ENCODE assay signal across 33 cellular contexts in the genomic region with DNA sequence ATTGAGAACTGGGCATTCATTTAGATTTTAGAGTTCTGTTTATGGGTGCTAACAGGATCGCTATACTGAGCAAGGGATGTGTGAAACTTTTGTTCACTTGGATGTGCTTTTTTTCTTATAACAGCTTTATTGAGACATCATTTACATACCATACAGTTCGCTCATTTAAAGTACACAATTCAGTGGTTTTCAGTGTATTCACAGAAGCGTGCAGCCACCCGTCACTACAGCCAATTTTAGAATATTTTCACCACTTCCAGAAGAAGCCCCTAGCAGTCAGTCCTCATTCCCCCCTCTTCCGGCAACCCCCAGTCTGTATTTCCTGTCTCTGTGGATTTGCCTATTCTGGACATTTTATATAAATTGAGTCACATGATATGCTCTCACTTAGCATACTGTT. TPM values are rescaled to one million over a fixed set of nuclear protein-coding genes. Genes with fewer than 3 reads are reported as not detected.
DNase-seq lines count a peak whose midpoint lies in the region; ATAC-seq and TF ChIP-seq lines count a peak whose summit lies in the region.
"Had no signal": no experiment of that assay in that cellular context is flagged by ENCODE, and none has a peak within 500 bp of the region (broad histone marks: within the 10 kb centered on the region; RNA-seq: fewer than 3 reads in every experiment).

No MANE protein-coding gene starts in this region.

- intact Hi-C loops in natural killer cell (cut with micrococcal nuclease) (no loop called here), heart right ventricle (cut with DNase I) (no loop called here)

- WGBS in heart right ventricle, 2 donors, result 94 to 98% methylated on average over 5 of the region's 5 CpGs

- H3K27me3 Mint-ChIP-seq in progenitor cell of endocrine pancreas, result no peaks in the 10 kb centered on the region
- no peaks in the 10 kb centered on the region for H3K27me3 Mint-ChIP-seq in natural killer cell (ENCODE audit: low read depth in 2 of 2)
- H3K27me3 Mint-ChIP-seq: activated CD4-positive, alpha-beta memory T cell treated with anti-CD3 and anti-CD28 coated beads, Interleukin-2, amount 10 ng/mL, durations not matched to agents 7 days and 5 days; naive thymus-derived CD4-positive, alpha-beta T cell had no signal

- H3F3A ChIP-seq in DOHH2 (ENCODE audit: control insufficient read depth, insufficient read depth), result peaks cover 18% of the 10 kb centered on the region

- CTCF ChIA-PET in HEK293T (lab: Yijun Ruan, JAX), result interaction anchor here (0.6 to 1.7 kb wide), 2 partner anchors 52 to 141 kb away, joined by 3 to 4 read pairs; no protein-coding TSS in a partner anchor

- peak overlapping the region; percentile 90 for H3K4me2 ChIP-seq in DOHH2 (ENCODE audit: low read length)
- H3K4me2 ChIP-seq: KMS-11, SK-N-SH had no signal

- H3K9me2 ChIP-seq in DOHH2 (replicated peaks; ENCODE audit: control insufficient read depth, low read length), result no peaks in the 10 kb centered on the region
- H3K9me2 ChIP-seq: SK-N-SH had no signal

- no peaks in the 10 kb centered on the region for H3K9me3 Mint-ChIP-seq in progenitor cell of endocrine pancreas (ENCODE audit: low read depth)
- no peaks in the 10 kb centered on the region for H3K9me3 Mint-ChIP-seq in natural killer cell
- H3K9me3 Mint-ChIP-seq: activated CD4-positive, alpha-beta memory T cell treated with anti-CD3 and anti-CD28 coated beads, Interleukin-2, amount 10 ng/mL, durations not matched to agents 7 days and 5 days; activated naive CD4-positive, alpha-beta T cell treated with anti-CD3 and anti-CD28 coated beads, Interleukin-2, amount 50 U/mL, for 72 hours; CD14-positive monocyte; immature natural killer cell; naive thymus-derived CD4-positive, alpha-beta T cell; T-helper 1 cell treated with Interleukin-12 subunit alpha and Interleukin-12 subunit beta and Interleukin-4 antibody, amounts not matched to agents 30 μg/mL and 1 μg/mL, for 36 hours had no signal

- ATAC-seq in RWPE2 (ENCODE audit: low read depth) (peak; percentile 51), natural killer cell (no peak), heart right ventricle (no peak)
- ATAC-seq: activated CD4-positive, CD25-positive, alpha-beta regulatory T cell treated with anti-CD3 and anti-CD28 coated beads, Interleukin-2, amount 50 U/mL, for 24 hours; activated naive CD4-positive, alpha-beta T cell treated with anti-CD3 and anti-CD28 coated beads, Interleukin-2, amount 50 U/mL, for 72 hours; gastrocnemius medialis; naive thymus-derived CD4-positive, alpha-beta T cell had no signal

- H3K4me1 ChIP-seq in DOHH2 (ENCODE audit: control insufficient read depth, low read length), result peaks cover 47% of the 10 kb centered on the region
- peaks cover 6% of the 10 kb centered on the region for H3K4me1 ChIP-seq in RWPE2 (ENCODE audit: insufficient read depth, poor library complexity, severe bottlenecking)
- peaks cover 0 to 3% (median 0%) of the 10 kb centered on the region in 9 donors for H3K4me1 ChIP-seq in heart right ventricle
- H3K4me1 ChIP-seq: gastrocnemius medialis, left lung had no signal

- no peak for TF ChIP-seq CTCF in DOHH2 (IDR thresholded peaks at IDR 0.05; ENCODE audit: low read depth, low read length, poor library complexity, severe bottlenecking)
- TF ChIP-seq CTCF in RWPE2 (IDR thresholded peaks at IDR 0.05; ENCODE audit: poor library complexity, severe bottlenecking), result no peak
- no peak for TF ChIP-seq CTCF in progenitor cell of endocrine pancreas (IDR thresholded peaks at IDR 0.05; ENCODE audit: unreplicated experiment)
- TF ChIP-seq CTCF in natural killer cell (IDR thresholded peaks at IDR 0.05), result no peak
- no peak for TF ChIP-seq CTCF in heart right ventricle (IDR thresholded peaks at IDR 0.05)

- no peaks in the 10 kb centered on the region for H3K36me3 ChIP-seq in DOHH2 (ENCODE audit: control insufficient read depth, low read length)
- H3K36me3 ChIP-seq in RWPE2 (ENCODE audit: low read depth), result 0 out of 2 replicates have a peak, but pooled peaks cover 3% of the 10 kb centered on the region
- H3K36me3 ChIP-seq in heart right ventricle, result peaks cover 0 to 55% (median 3%) of the 10 kb centered on the region in 9 donors
- H3K36me3 ChIP-seq: gastrocnemius medialis, right atrium auricular region had no signal

- no peak overlapping the region for H3K4me3 Mint-ChIP-seq in progenitor cell of endocrine pancreas (ENCODE audit: low read depth)
- no peak overlapping the region for H3K4me3 Mint-ChIP-seq in natural killer cell
- H3K4me3 Mint-ChIP-seq: activated CD4-positive, alpha-beta memory T cell treated with anti-CD3 and anti-CD28 coated beads, Interleukin-2, amount 10 ng/mL, durations not matched to agents 7 days and 5 days; CD14-positive monocyte; immature natural killer cell; naive thymus-derived CD4-positive, alpha-beta T cell; T-helper 1 cell treated with Interleukin-12 subunit alpha and Interleukin-12 subunit beta and Interleukin-4 antibody, amounts not matched to agents 30 μg/mL and 1 μg/mL, for 36 hours had no signal

- H3K79me2 ChIP-seq in DOHH2 (ENCODE audit: control insufficient read depth, low read length), result no peaks in the 10 kb centered on the region

- H3K27ac ChIP-seq in DOHH2 (ENCODE audit: low read depth, low read length) (peak overlapping the region; percentile 92), RWPE2 (ENCODE audit: poor library complexity, severe bottlenecking) (no peak overlapping the region), heart right ventricle (no peak overlapping the region)
- H3K27ac ChIP-seq: gastrocnemius medialis, KMS-11, left lung, right atrium auricular region had no signal

- H4K20me1 ChIP-seq in DOHH2 (ENCODE audit: control insufficient read depth, insufficient read depth, low read depth, low read length), result no peaks in the 10 kb centered on the region

- POLR2A ChIA-PET in HEK293T (lab: Yijun Ruan, JAX), result no interaction called here

- peaks cover 10% of the 10 kb centered on the region for H3K36me3 Mint-ChIP-seq in progenitor cell of endocrine pancreas (ENCODE audit: insufficient read depth)
- no peaks in the 10 kb centered on the region for H3K36me3 Mint-ChIP-seq in natural killer cell
- H3K36me3 Mint-ChIP-seq: activated naive CD4-positive, alpha-beta T cell treated with anti-CD3 and anti-CD28 coated beads, Interleukin-2, amount 50 U/mL, for 72 hours had no signal

- peak overlapping the region; percentile 71 for H3K4me3 ChIP-seq in DOHH2 (ENCODE audit: low read length)
- H3K4me3 ChIP-seq in RWPE2 (ENCODE audit: severe bottlenecking), result no peak overlapping the region
- H3K4me3 ChIP-seq in heart right ventricle, result no peak overlapping the region
- H3K4me3 ChIP-seq: gastrocnemius medialis, left lung, right atrium auricular region had no signal

- H3K4me1 Mint-ChIP-seq in progenitor cell of endocrine pancreas (ENCODE audit: low read depth) (peaks cover 6% of the 10 kb centered on the region), natural killer cell (no peaks in the 10 kb centered on the region)
- H3K4me1 Mint-ChIP-seq: activated CD4-positive, alpha-beta memory T cell treated with anti-CD3 and anti-CD28 coated beads, Interleukin-2, amount 10 ng/mL, durations not matched to agents 7 days and 5 days; CD14-positive monocyte; immature natural killer cell; naive thymus-derived CD4-positive, alpha-beta T cell had no signal

- no peaks in the 10 kb centered on the region for H3K9me3 ChIP-seq in DOHH2 (ENCODE audit: control insufficient read depth, insufficient read depth, low read length)
- H3K9me3 ChIP-seq in RWPE2 (ENCODE audit: severe bottlenecking), result no peaks in the 10 kb centered on the region
- no peaks in the 10 kb centered on the region for H3K9me3 ChIP-seq in heart right ventricle
- H3K9me3 ChIP-seq: gastrocnemius medialis, left lung, right atrium auricular region, SK-N-SH had no signal

- H3K27me3 ChIP-seq in DOHH2 (ENCODE audit: control insufficient read depth, low read length) (no peaks in the 10 kb centered on the region), RWPE2 (ENCODE audit: insufficient read depth, poor library complexity, severe bottlenecking) (no peaks in the 10 kb centered on the region), heart right ventricle (no peaks in the 10 kb centered on the region)
- H3K27me3 ChIP-seq: gastrocnemius medialis, left lung, right atrium auricular region had no signal

- H3K27ac Mint-ChIP-seq in progenitor cell of endocrine pancreas, result peak overlapping the region; percentile 31
- no peak overlapping the region for H3K27ac Mint-ChIP-seq in natural killer cell
- H3K27ac Mint-ChIP-seq: activated CD4-positive, alpha-beta memory T cell treated with anti-CD3 and anti-CD28 coated beads, Interleukin-2, amount 10 ng/mL, durations not matched to agents 7 days and 5 days; activated naive CD4-positive, alpha-beta T cell treated with anti-CD3 and anti-CD28 coated beads, Interleukin-2, amount 50 U/mL, for 72 hours; CD14-positive monocyte; immature natural killer cell; naive thymus-derived CD4-positive, alpha-beta T cell; T-helper 1 cell treated with Interleukin-12 subunit alpha and Interleukin-12 subunit beta and Interleukin-4 antibody, amounts not matched to agents 30 μg/mL and 1 μg/mL, for 36 hours had no signal

- no peak for DNase-seq in RWPE2 (ENCODE audit: low spot score)
- DNase-seq in foreskin melanocyte, result peak; percentile 69
- DNase-seq in progenitor cell of endocrine pancreas (ENCODE audit: low spot score, unreplicated experiment), result no peak
- no peak for DNase-seq in EL
- DNase-seq in natural killer cell, result no peak
- no peak for DNase-seq in HEK293T (ENCODE audit: extremely low spot score)
- no peak for DNase-seq in heart right ventricle
- DNase-seq: ACHN; activated CD4-positive, alpha-beta memory T cell treated with anti-CD3 and anti-CD28 coated beads, Interleukin-2, amount 10 ng/mL, durations not matched to agents 7 days and 5 days; cortex of kidney; gastrocnemius medialis; GOT3; immature natural killer cell; midbrain; naive thymus-derived CD4-positive, alpha-beta T cell; NCI-H1417 treated with DMSO at 0.1 percent for 48 hours; NCI-H2081; NCI-H345; SK-N-SH; stimulated activated CD4-positive, alpha-beta T cell treated with anti-CD3 and anti-CD28 coated beads, Interleukin-2, amount 100 ng/mL, for 24 hours; trophoblast cell had no signal

TF ChIP-seq in HEK293T, 16 proteins besides CTCF, POLR2A, EP300 and RAD21:
- TF ChIP-seq HDGF (IDR thresholded peaks at IDR 0.05; ENCODE audit: borderline replicate concordance) (no peak), FOXA1 (IDR thresholded peaks at IDR 0.05) (no peak), CTBP1 (IDR thresholded peaks at IDR 0.05; ENCODE audit: borderline replicate concordance) (no peak), SUZ12 (IDR thresholded peaks at IDR 0.05) (no peak), FOXK2 (IDR thresholded peaks at IDR 0.05) (no peak), NFRKB (IDR thresholded peaks at IDR 0.05) (no peak)
TF ChIP-seq in HEK293T: peak in this region for 0.

RNA-seq across cellular contexts. Expression of a gene that starts 48.7 kb away (rescaled TPM):
- total RNA-seq in progenitor cell of endocrine pancreas (not detected in 2 replicates), natural killer cell (not detected), heart right ventricle (not detected)
- not detected for polyA plus RNA-seq in heart right ventricle
- total RNA-seq: activated CD4-positive, alpha-beta memory T cell treated with anti-CD3 and anti-CD28 coated beads, Interleukin-2, amount 10 ng/mL, durations not matched to agents 7 days and 5 days; activated naive CD4-positive, alpha-beta T cell treated with anti-CD3 and anti-CD28 coated beads, Interleukin-2, amount 50 U/mL, for 72 hours; cardiac septum; gastrocnemius medialis; left lung; naive thymus-derived CD4-positive, alpha-beta T cell; omental fat pad; right atrium auricular region; RPMI7951 had no signal
- polyA plus RNA-seq: CD14-positive monocyte; esophagus; immature natural killer cell; naive thymus-derived CD4-positive, alpha-beta T cell; SK-N-SH had no signal
